Comparison of ENCODE assay signal across 15 cellular contexts in genomic region chr11:11117730-11118129, GRCh38.
"Had no signal": no experiment of that assay in that cellular context is flagged by ENCODE, and none has a peak within 500 bp of the region (broad histone marks: within the 10 kb centered on the region; RNA-seq: fewer than 3 reads in every experiment).

No MANE protein-coding gene starts in this region.

- H3K27ac ChIP-seq: adrenal gland, esophagus squamous epithelium, heart right ventricle, thyroid gland, WERI-Rb-1 had no signal

- DNase-seq: activated CD4-positive, alpha-beta T cell treated with anti-CD3 and anti-CD28 coated beads, Interleukin-2, amount 50 U/mL, for 48 hours; activated gamma-delta T cell treated with Interleukin-2 at 50 U/mL for 16 hours; adrenal gland; effector CD4-positive, alpha-beta T cell; esophagus squamous epithelium; heart right ventricle; kidney glomerular epithelial cell; left ventricle myocardium superior; mucosa of descending colon; naive B cell; retina; stimulated activated naive B cell treated with anti-CD40 and anti-IgM and Interleukin-4, amounts not matched to agents 10 μg/mL and 1 μg/mL and 100 μg/mL, for 72 hours; thyroid gland; WERI-Rb-1 had no signal

- ATAC-seq: activated naive CD4-positive, alpha-beta T cell treated with anti-CD3 and anti-CD28 coated beads, Interleukin-2, amount 50 U/mL, for 72 hours; heart right ventricle; left ventricle myocardium superior; mucosa of descending colon; stimulated activated naive B cell treated with anti-CD40 and anti-IgM and Interleukin-4, amounts not matched to agents 10 μg/mL and 1 μg/mL and 100 μg/mL, for 72 hours had no signal

- H3K9me3 ChIP-seq: adrenal gland, mucosa of descending colon, thyroid gland had no signal

- H3K36me3 ChIP-seq: adrenal gland, esophagus squamous epithelium, heart right ventricle, thyroid gland, WERI-Rb-1 had no signal

- H3K4me3 ChIP-seq: adrenal gland, esophagus squamous epithelium, heart right ventricle, mucosa of descending colon, thyroid gland had no signal

- H3K27me3 ChIP-seq: adrenal gland, esophagus squamous epithelium, heart right ventricle, thyroid gland had no signal

- H3K4me1 ChIP-seq: adrenal gland, esophagus squamous epithelium, heart right ventricle had no signal
